Comparison of ENCODE assay signal across 8 cellular contexts in genomic region chr1:21168444-21168843, GRCh38.
"Had no signal": no experiment of that assay in that cellular context is flagged by ENCODE, and none has a peak within 500 bp of the region (broad histone marks: within the 10 kb centered on the region; RNA-seq: fewer than 3 reads in every experiment).

No MANE protein-coding gene starts in this region.

- H2AFZ ChIP-seq: GM23338 had no signal

- H3K9ac ChIP-seq: KMS-11 had no signal

- ATAC-seq: GM23338 had no signal

- H3K4me3 ChIP-seq: GM23338 had no signal

- H3K4me2 ChIP-seq: GM23338, KMS-11 had no signal

- FAIRE-seq: H1, H54 had no signal

- H3K27ac ChIP-seq: HL-60, KMS-11 had no signal

- DNase-seq: H9, HCEC 1CT, HFFc6 had no signal
